In genomic region chr4:158535130-158535614, GRCh38 we compare ENCODE assay signal across 8 cellular contexts.
DNase-seq lines count a peak whose midpoint lies in the region; ATAC-seq and TF ChIP-seq lines count a peak whose summit lies in the region.

No MANE protein-coding gene starts in this region.

- no peak overlapping the region for H3K4me3 ChIP-seq in fibroblast of mammary gland (ENCODE audit: control insufficient read depth, low read depth, low read length)

- DNase-seq in EH (ENCODE audit: low read depth) (peak; percentile 87), NOMO-1 treated with DMSO at 0.1 percent for 48 hours (lab: John Stamatoyannopoulos, UW; ENCODE audit: unreplicated experiment) (peak; percentile 77), fibroblast of mammary gland (ENCODE audit: low read depth) (peak; percentile 87), NCI-H510A treated with DMSO at 0.1 percent for 48 hours (lab: John Stamatoyannopoulos, UW) (no peak), islet precursor cell (no peak)

- no peak for TF ChIP-seq CTCF in fibroblast of mammary gland (conservative IDR thresholded peaks at IDR 0.05; ENCODE audit: control insufficient read depth, insufficient read depth, low read depth, low read length)

- ATAC-seq in GM21515 (IDR thresholded peaks at IDR 0.05; ENCODE audit: unreplicated experiment) (peak; percentile 53), HG02571 (IDR thresholded peaks at IDR 0.05; ENCODE audit: unreplicated experiment) (no peak), GM18498 (IDR thresholded peaks at IDR 0.05; ENCODE audit: unreplicated experiment) (no peak)

Comparison
In these comparisons a context has a peak if more than half of its experiments do, and no peak if none do; other contexts are left out.
1. DNase-seq: peak in EH (single experiment), NOMO-1 treated with DMSO at 0.1 percent for 48 hours (single experiment) and fibroblast of mammary gland (single experiment); none in NCI-H510A treated with DMSO at 0.1 percent for 48 hours (single experiment) and islet precursor cell (single experiment).